In the genomic region with DNA sequence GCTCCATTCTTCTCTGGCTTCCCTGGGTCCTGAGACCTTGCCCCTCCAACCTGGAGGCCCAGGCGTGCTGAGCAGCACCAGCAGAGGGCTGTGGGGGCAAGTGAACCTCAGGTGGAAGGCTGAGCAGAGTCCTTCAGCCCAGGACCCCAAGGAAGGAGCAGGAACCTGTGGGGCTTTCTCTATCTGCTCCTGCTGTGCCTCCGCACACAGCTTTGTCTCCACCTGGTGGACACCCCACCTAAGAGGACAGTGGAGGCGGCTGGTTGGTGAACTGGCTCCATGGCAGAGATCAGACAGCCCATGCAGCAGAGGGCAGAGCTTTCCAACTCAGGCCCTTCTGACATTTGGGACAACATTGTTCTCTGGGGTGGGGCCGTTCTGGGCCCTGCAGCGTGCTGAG, we compare ENCODE assay signal across 8 cellular contexts. TPM values are rescaled to one million over a fixed set of nuclear protein-coding genes. Genes with fewer than 3 reads are reported as not detected.
DNase-seq lines count a peak whose midpoint lies in the region; ATAC-seq and TF ChIP-seq lines count a peak whose summit lies in the region.

No MANE protein-coding gene starts in this region.

- H3K79me2 ChIP-seq in osteoblast (ENCODE audit: insufficient read depth, low read length), result no peaks in the 10 kb centered on the region

- no peak overlapping the region for H3K4me2 ChIP-seq in osteoblast (ENCODE audit: insufficient read depth, low read length)

- no peak overlapping the region for H2AFZ ChIP-seq in osteoblast (ENCODE audit: low read length)

- no peak for TF ChIP-seq POLR2A in Peyer's patch (IDR thresholded peaks at IDR 0.05)

- H3K27me3 ChIP-seq in Peyer's patch (no peaks in the 10 kb centered on the region), brain microvascular endothelial cell (replicated peaks) (no peaks in the 10 kb centered on the region), osteoblast (ENCODE audit: insufficient read depth, low read length) (peaks cover 8% of the 10 kb centered on the region)

- H3K36me3 ChIP-seq in Peyer's patch (no peaks in the 10 kb centered on the region), brain microvascular endothelial cell (replicated peaks) (no peaks in the 10 kb centered on the region), osteoblast (ENCODE audit: insufficient read depth, low read length) (no peaks in the 10 kb centered on the region)

- H3K4me3 ChIP-seq in Peyer's patch (no peak overlapping the region), brain microvascular endothelial cell (ENCODE audit: low read depth, low read length) (no peak overlapping the region), osteoblast (ENCODE audit: insufficient read depth, low read length) (no peak overlapping the region)

- H3K4me1 ChIP-seq in Peyer's patch (no peaks in the 10 kb centered on the region), osteoblast (ENCODE audit: insufficient read depth, low read length) (no peaks in the 10 kb centered on the region)

- TF ChIP-seq CTCF in Peyer's patch (IDR thresholded peaks at IDR 0.05) (peak in 4 of 6 experiments; percentile 30 to 46 (median 34)), brain microvascular endothelial cell (IDR thresholded peaks at IDR 0.05; ENCODE audit: low read depth, low read length, missing control alignments) (peak; percentile 54), osteoblast (IDR thresholded peaks at IDR 0.05; ENCODE audit: extremely low read depth, low read depth, low read length) (peak; percentile 46)

- DNase-seq in activated gamma-delta T cell treated with Interleukin-2 at 50 U/mL for 16 hours (peak; percentile 58), activated gamma-delta T cell (lab: John Stamatoyannopoulos, UW) (no peak), Peyer's patch (peak in 2 of 3 donors; percentile 42 to 62), brain microvascular endothelial cell (no peak), osteoblast (ENCODE audit: insufficient read length, low spot score, missing footprints) (peak; percentile 87), AG20443 (ENCODE audit: low spot score) (no peak)

- H3K27ac ChIP-seq in Peyer's patch (no peak overlapping the region), brain microvascular endothelial cell (no peak overlapping the region), osteoblast (ENCODE audit: low read depth, low read length) (no peak overlapping the region)

- H3K9me3 ChIP-seq in Peyer's patch (peaks cover 0 to 7% (median 3%) of the 10 kb centered on the region in 4 donors), osteoblast (ENCODE audit: low read depth, low read length) (peaks cover 9% of the 10 kb centered on the region)

- in situ Hi-C loops in brain microvascular endothelial cell (cut with HindIII; ENCODE audit: low pct_ligation_motif_present, low sequenced_read_pairs), result no loop called here

- ATAC-seq in HG02759 (IDR thresholded peaks at IDR 0.05; ENCODE audit: unreplicated experiment), result no peak
- ATAC-seq in HG03025 (IDR thresholded peaks at IDR 0.05; ENCODE audit: low FRiP score, unreplicated experiment), result no peak

- H4K20me1 ChIP-seq in osteoblast (ENCODE audit: insufficient read depth, low read length), result no peaks in the 10 kb centered on the region

RNA-seq across cellular contexts. Expression of a gene that starts 19.7 kb away (rescaled TPM):
- total RNA-seq in Peyer's patch (not detected), osteoblast (not detected in 2 replicates)

RNA-seq across cellular contexts. Expression of a gene that starts 31.4 kb away (rescaled TPM):
- total RNA-seq in Peyer's patch, result under 1 TPM in 2 of 4 donors, not detected in 2; 0.13 to 0.47 TPM
- not detected in 2 replicates for total RNA-seq in osteoblast

Comparison
In these comparisons a context has a peak if more than half of its experiments do, and no peak if none do; other contexts are left out.
1. DNase-seq: peak in activated gamma-delta T cell treated with Interleukin-2 at 50 U/mL for 16 hours (single experiment), Peyer's patch (2 of 3) and osteoblast (single experiment); none in activated gamma-delta T cell (single experiment), brain microvascular endothelial cell (single experiment) and AG20443 (single experiment).
2. Peak in every context shown above with its lines, with median percentiles within 50 percentile points of each other: CTCF ChIP-seq.